In genomic region chr1:61724721-61725694, GRCh38 we compare ENCODE assay signal across 7 cellular contexts.
DNase-seq lines count a peak whose midpoint lies in the region; ATAC-seq and TF ChIP-seq lines count a peak whose summit lies in the region.

TM2D1 (minus strand) TSS chr1:61725141; CDS start chr1:61725120, 21 bp downstream.

- no peak for TF ChIP-seq CTCF in retinal pigment epithelial cell (conservative IDR thresholded peaks at IDR 0.05; ENCODE audit: low read depth, low read length)

- TF ChIP-seq POLR2A in GM18505 (IDR thresholded peaks at IDR 0.05; ENCODE audit: borderline replicate concordance, extremely low read depth, insufficient read depth, insufficient read length): peak; percentile 99

- peak; percentile 97 for DNase-seq in NCI-H2029 (lab: John Stamatoyannopoulos, UW)
- DNase-seq in T-helper 9 cell: peak; percentile 77
- DNase-seq in astrocyte of the hippocampus (ENCODE audit: low read depth, low spot score): peak; percentile 95
- DNase-seq in hypothalamus (lab: John Stamatoyannopoulos, UW): peak; percentile 55 to 95 (median 81)
- DNase-seq in retinal pigment epithelial cell (ENCODE audit: low read depth): peak; percentile 55

- H3K4me3 ChIP-seq in retinal pigment epithelial cell (ENCODE audit: low read length): peak within 1 kb of the TSS; percentile 100

- ATAC-seq in GM18505 (IDR thresholded peaks at IDR 0.05; ENCODE audit: unreplicated experiment) (peak; percentile 100), HG02973 (IDR thresholded peaks at IDR 0.05; ENCODE audit: unreplicated experiment) (peak; percentile 99)

Comparison
In these comparisons a context has a peak if more than half of its experiments do, and no peak if none do; other contexts are left out.
1. Peak in every context shown above with its lines: DNase-seq, ATAC-seq and H3K4me3 ChIP-seq.